In the genomic region with DNA sequence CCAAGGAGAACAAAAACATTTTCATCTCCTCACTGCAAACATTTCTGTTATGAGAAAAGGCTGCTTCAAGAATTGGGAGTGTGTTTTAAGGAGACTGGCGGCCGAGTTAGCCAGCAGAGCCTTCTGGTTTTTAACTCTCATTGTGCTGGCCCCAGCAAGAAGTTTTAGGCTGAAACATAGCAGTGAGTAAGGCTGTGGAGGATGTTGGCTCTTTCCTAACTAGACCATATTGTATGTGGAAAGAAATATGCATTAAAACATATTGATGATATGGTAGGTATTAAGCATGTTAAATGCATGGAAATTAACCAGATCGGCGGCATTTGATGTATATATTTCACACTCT, we compare ENCODE assay signal across 9 cellular contexts.
A peak's percentile ranks its signal among the peaks of the same experiment; 100 is the strongest.
DNase-seq lines count a peak whose midpoint lies in the region; ATAC-seq and TF ChIP-seq lines count a peak whose summit lies in the region.
"Had no signal": no experiment of that assay in that cellular context is flagged by ENCODE, and none has a peak within 500 bp of the region (broad histone marks: within the 10 kb centered on the region; RNA-seq: fewer than 3 reads in every experiment).

No MANE protein-coding gene starts in this region.

- peak overlapping the region in 3 of 4 donors; percentile 70 to 78 (median 78) for H3K27ac ChIP-seq in gastroesophageal sphincter
- H3K27ac ChIP-seq in skeletal muscle tissue (ENCODE audit: low read depth, low read length): peak overlapping the region; percentile 64

- 43 to 80% methylated on average over 2 to 4 of the region's 4 CpGs for WGBS in gastroesophageal sphincter (ENCODE audit: low coverage in 1 of 2), 2 donors

- no peak for TF ChIP-seq CTCF in WI38 (IDR thresholded peaks at IDR 0.05; ENCODE audit: low read depth, low read length)
- no peak for TF ChIP-seq CTCF in gastroesophageal sphincter (IDR thresholded peaks at IDR 0.05)

- peak; percentile 17 for ATAC-seq in GM21529 (IDR thresholded peaks at IDR 0.05; ENCODE audit: unreplicated experiment)
- ATAC-seq in gastroesophageal sphincter: no peak

- no peak for TF ChIP-seq EP300 in gastroesophageal sphincter (IDR thresholded peaks at IDR 0.05)

- H3K4me1 ChIP-seq in gastroesophageal sphincter: peaks cover 5 to 42% (median 23%) of the 10 kb centered on the region in 3 donors
- H3K4me1 ChIP-seq in skeletal muscle tissue (ENCODE audit: control insufficient read depth in 3 of 3, insufficient read depth in 3 of 3, low read length in 3 of 3): peaks cover 25 to 37% (median 27%) of the 10 kb centered on the region in 3 donors

- no peaks in the 10 kb centered on the region for H3K27me3 ChIP-seq in gastroesophageal sphincter
- H3K27me3 ChIP-seq in skeletal muscle tissue (ENCODE audit: control insufficient read depth in 3 of 3, insufficient read depth in 3 of 3, low read length in 3 of 3): no peaks in the 10 kb centered on the region

- H3K9me3 ChIP-seq in gastroesophageal sphincter (no peaks in the 10 kb centered on the region), skeletal muscle tissue (ENCODE audit: control insufficient read depth in 3 of 3, low read length in 3 of 3) (no peaks in the 10 kb centered on the region)
- H3K9me3 ChIP-seq: HAP-1 had no signal

- H3K4me3 ChIP-seq in WI38 (ENCODE audit: low read depth, low read length) (peak overlapping the region; percentile 53), gastroesophageal sphincter (peak overlapping the region; percentile 51 to 70), skeletal muscle tissue (ENCODE audit: low read length in 3 of 3) (peak overlapping the region; percentile 44 to 52 (median 49))

- no peak for TF ChIP-seq POLR2A in gastroesophageal sphincter (IDR thresholded peaks at IDR 0.05)

- no peak for DNase-seq in stimulated activated CD8-positive, alpha-beta memory T cell treated with anti-CD3 and anti-CD28 coated beads, Interleukin-4, amount 100 ng/mL, for 48 hours
- no peak for DNase-seq in activated CD4-positive, CD25-positive, alpha-beta regulatory T cell treated with anti-CD3 and anti-CD28 coated beads, Interleukin-2, amount 50 U/mL, for 72 hours
- DNase-seq in stimulated activated CD4-positive, alpha-beta T cell treated with anti-CD3 and anti-CD28 coated beads, Interleukin-12 subunit alpha, Interleukin-12 subunit beta, amount 100 ng/mL, for 4 hours: no peak
- DNase-seq in COLO829 (ENCODE audit: low spot score): no peak

- H3K9ac ChIP-seq in skeletal muscle tissue (ENCODE audit: low read depth in 1 of 3, low read length in 3 of 3): peak overlapping the region in 2 of 3 donors; percentile 57 to 61

- peaks cover 0 to 19% of the 10 kb centered on the region in 2 donors for H3K36me3 ChIP-seq in gastroesophageal sphincter
- peaks cover 14 to 19% (median 17%) of the 10 kb centered on the region in 3 donors for H3K36me3 ChIP-seq in skeletal muscle tissue (ENCODE audit: control insufficient read depth in 3 of 3, insufficient read depth in 3 of 3, low read length in 3 of 3)
- H3K36me3 ChIP-seq: HAP-1 had no signal
